ENCODE assay signal across 8 cellular contexts in genomic region chr19:36604656-36605100, GRCh38.
DNase-seq lines count a peak whose midpoint lies in the region; ATAC-seq lines count a peak whose summit lies in the region.

No MANE protein-coding gene starts in this region.

- peak overlapping the region; percentile 88 for H3K4me3 Mint-ChIP-seq in memory B cell

- peaks cover 6% of the 10 kb centered on the region for H3K9me3 Mint-ChIP-seq in memory B cell

- H3K27me3 Mint-ChIP-seq in memory B cell, result no peaks in the 10 kb centered on the region

- H3K4me3 ChIP-seq in duodenal mucosa (ENCODE audit: low read depth in 1 of 2, low read length in 2 of 2), result peak overlapping the region; percentile 62 to 76

- DNase-seq in DMS53 treated with DMSO at 0.1 percent for 48 hours (lab: John Stamatoyannopoulos, UW; ENCODE audit: unreplicated experiment) (peak; percentile 20), NCI-H1436 (lab: John Stamatoyannopoulos, UW) (peak; percentile 55), memory B cell (ENCODE audit: low spot score in 2 of 2) (peak; percentile 73 to 88), NCI-H510A (lab: John Stamatoyannopoulos, UW) (no peak)
- DNase-seq in activated CD4-positive, alpha-beta T cell treated with anti-CD3 and anti-CD28 coated beads, Interleukin-2, amount 50 U/mL, for 4 hours, result peak; percentile 86 to 88
- DNase-seq in stimulated activated CD8-positive, alpha-beta memory T cell treated with anti-CD3 and anti-CD28 coated beads, Interleukin-12 subunit alpha, Interleukin-12 subunit beta, amount 100 ng/mL, for 4 hours (ENCODE audit: low read depth), result peak; percentile 78

- H3K36me3 Mint-ChIP-seq in memory B cell, result peaks cover 21% of the 10 kb centered on the region

- H3K27me3 ChIP-seq in duodenal mucosa (ENCODE audit: control insufficient read depth in 1 of 2, insufficient read depth in 2 of 2, low read length in 2 of 2), result no peaks in the 10 kb centered on the region

- H3K4me1 Mint-ChIP-seq in memory B cell, result peaks cover 15% of the 10 kb centered on the region

- ATAC-seq in GM21825 (IDR thresholded peaks at IDR 0.05; ENCODE audit: unreplicated experiment) (peak; percentile 75), memory B cell (ENCODE audit: low read depth) (peak; percentile 81)

- H3K9me3 ChIP-seq in duodenal mucosa (ENCODE audit: control insufficient read depth in 1 of 2, low read length in 2 of 2), result peaks cover 7 to 12% of the 10 kb centered on the region in 2 donors

- H3K9ac ChIP-seq in duodenal mucosa (ENCODE audit: low read depth in 1 of 2, low read length in 2 of 2), result peak overlapping the region; percentile 38 to 54

- H3K36me3 ChIP-seq in duodenal mucosa (ENCODE audit: control insufficient read depth in 1 of 2, insufficient read depth in 2 of 2, low read length in 2 of 2), result no peaks in the 10 kb centered on the region

- peaks cover 0 to 4% of the 10 kb centered on the region in 2 donors for H3K4me1 ChIP-seq in duodenal mucosa (ENCODE audit: control insufficient read depth in 1 of 2, insufficient read depth in 2 of 2, low read length in 2 of 2)

- H3K27ac ChIP-seq in duodenal mucosa (ENCODE audit: low read depth, low read length), result peak overlapping the region; percentile 66

- peak overlapping the region; percentile 96 for H3K27ac Mint-ChIP-seq in memory B cell
